In the genomic region with DNA sequence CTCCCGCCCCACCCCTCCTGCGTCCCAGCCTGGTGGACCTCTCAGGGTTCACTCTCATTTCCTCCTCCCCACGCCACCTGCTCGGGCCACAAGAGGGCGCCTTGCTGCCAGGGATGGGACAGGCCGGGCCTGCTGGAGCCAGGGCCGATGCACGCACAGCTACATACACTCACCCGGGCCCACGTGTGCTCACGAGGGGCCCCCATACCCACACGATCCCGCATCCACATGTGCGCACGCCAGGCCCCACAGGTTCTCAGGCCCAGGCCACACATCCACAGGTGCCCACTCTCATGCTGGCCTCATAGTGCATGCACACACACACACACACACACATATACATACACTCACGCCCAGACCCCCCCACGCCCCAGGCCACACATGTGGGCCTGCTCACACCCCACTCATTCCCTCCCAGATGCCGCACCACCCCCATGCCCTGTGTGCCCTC, we compare ENCODE assay signal across 8 cellular contexts.
DNase-seq lines count a peak whose midpoint lies in the region; ATAC-seq and TF ChIP-seq lines count a peak whose summit lies in the region.

No MANE protein-coding gene starts in this region.

- DNase-seq in AG10803 (ENCODE audit: low read depth) (peak; percentile 74), NCI-H345 treated with DMSO at 0.1 percent for 48 hours (lab: John Stamatoyannopoulos, UW; ENCODE audit: unreplicated experiment) (peak; percentile 4), cerebellum (ENCODE audit: low spot score) (peak; percentile 90), right lobe of liver (peak; percentile 84 to 89 (median 87))
- DNase-seq in activated CD4-positive, alpha-beta T cell treated with anti-CD3 and anti-CD28 coated beads for 48 hours, result peak; percentile 92
- peak; percentile 56 to 83 (median 73) for DNase-seq in stimulated activated CD4-positive, alpha-beta T cell treated with anti-CD3 and anti-CD28 coated beads, TNF-alpha, amount 100 ng/mL, for 1 hour (ENCODE audit: low read depth in 3 of 3, low spot score in 1 of 3)

- no peak for TF ChIP-seq POLR2A in right lobe of liver (IDR thresholded peaks at IDR 0.05)

- no peak overlapping the region for H3K27ac ChIP-seq in right lobe of liver

- no peaks in the 10 kb centered on the region for H3K36me3 ChIP-seq in right lobe of liver

- 0% methylated on average over 3 of the region's 18 CpGs for WGBS in right lobe of liver (ENCODE audit: insufficient coverage, low coverage, low lambda C conversion rate, missing lambda C conversion rate)

- peak; percentile 76 for ATAC-seq in GM18858 (IDR thresholded peaks at IDR 0.05; ENCODE audit: unreplicated experiment)
- peak; percentile 68 for ATAC-seq in HG03064 (IDR thresholded peaks at IDR 0.05; ENCODE audit: low read depth, unreplicated experiment)
- ATAC-seq in right lobe of liver, result peak; percentile 85 to 94 (median 91)

- intact Hi-C loops in right lobe of liver (cut with DNase I), result loop anchor here (5.0 to 10.0 kb wide), 3 partner anchors 95 to 295 kb away; a partner anchor contains a TSS

- TF ChIP-seq CTCF in AG10803 (conservative IDR thresholded peaks at IDR 0.05; ENCODE audit: low read length) (peak; percentile 87), right lobe of liver (IDR thresholded peaks at IDR 0.05) (peak; percentile 83 to 90 (median 86))

- H3K4me3 ChIP-seq in AG10803 (ENCODE audit: low read length), result no peak overlapping the region
- H3K4me3 ChIP-seq in right lobe of liver, result no peak overlapping the region

- H3K4me1 ChIP-seq in right lobe of liver, result peaks cover 0 to 2% (median 0%) of the 10 kb centered on the region in 4 donors

- no peaks in the 10 kb centered on the region for H3K27me3 ChIP-seq in right lobe of liver

- no peaks in the 10 kb centered on the region for H3K9me3 ChIP-seq in right lobe of liver

Comparison
In these comparisons a context has a peak if more than half of its experiments do, and no peak if none do; other contexts are left out.
1. DNase-seq: peak in every context shown above with its lines; median percentile 92 in activated CD4-positive, alpha-beta T cell treated with anti-CD3 and anti-CD28 coated beads for 48 hours; 90 in cerebellum; 87 in right lobe of liver; 74 in AG10803; 73 in stimulated activated CD4-positive, alpha-beta T cell treated with anti-CD3 and anti-CD28 coated beads, TNF-alpha, amount 100 ng/mL, for 1 hour; 4 in NCI-H345 treated with DMSO at 0.1 percent for 48 hours.